Comparison of ENCODE assay signal across 34 cellular contexts in genomic region chr5:80698369-80698768, GRCh38.
"Had no signal": no experiment of that assay in that cellular context is flagged by ENCODE, and none has a peak within 500 bp of the region (broad histone marks: within the 10 kb centered on the region; RNA-seq: fewer than 3 reads in every experiment).

No MANE protein-coding gene starts in this region.

- H3K27me3 ChIP-seq: ascending aorta, breast epithelium, cardiac muscle cell, colonic mucosa, esophagus muscularis mucosa, foreskin keratinocyte, gastrocnemius medialis, heart left ventricle had no signal

- DNase-seq: activated CD4-positive, alpha-beta memory T cell treated with anti-CD3 and anti-CD28 coated beads for 36 hours; activated CD4-positive, alpha-beta T cell treated with anti-CD3 and anti-CD28 coated beads for 36 hours; activated CD4-positive, CD25-positive, alpha-beta regulatory T cell; activated CD4-positive, CD25-positive, alpha-beta regulatory T cell treated with anti-CD3 and anti-CD28 coated beads, Interleukin-2, amount 50 U/mL, for 72 hours; activated CD8-positive, alpha-beta memory T cell treated with anti-CD3 and anti-CD28 coated beads, Interleukin-2, amount 10 ng/mL, durations not matched to agents 7 days and 5 days; activated CD8-positive, alpha-beta memory T cell treated with anti-CD3 and anti-CD28 coated beads, Interleukin-2, amount 50 U/mL, for 4 hours; activated CD8-positive, alpha-beta T cell treated with anti-CD3 and anti-CD28 coated beads, Interleukin-2, amount 10 ng/mL, durations not matched to agents 7 days and 5 days; activated gamma-delta T cell; activated naive CD4-positive, alpha-beta T cell; activated naive CD4-positive, alpha-beta T cell treated with anti-CD3 and anti-CD28 coated beads, Interleukin-2, amount 10 ng/mL, durations not matched to agents 7 days and 5 days; activated naive CD8-positive, alpha-beta T cell treated with anti-CD3 and anti-CD28 coated beads, Interleukin-2, amount 10 ng/mL, durations not matched to agents 7 days and 5 days; activated T-cell treated with anti-CD3 and anti-CD28 coated beads, Interleukin-2, amount 50 U/mL, for 1 hour; activated T-cell treated with anti-CD3 and anti-CD28 coated beads, Interleukin-2, amount 50 U/mL, for 48 hours; central memory CD4-positive, alpha-beta T cell; cerebellar nuclear complex; colonic mucosa; effector CD8-positive, alpha-beta T cell; foreskin keratinocyte; gastrocnemius medialis; glutamatergic neuron; heart left ventricle; T-helper 1 cell; T-helper 17 cell; T1000; WERI-Rb-1 had no signal

- H3K4me3 Mint-ChIP-seq: activated CD4-positive, alpha-beta memory T cell treated with anti-CD3 and anti-CD28 coated beads for 36 hours; activated CD4-positive, alpha-beta T cell treated with anti-CD3 and anti-CD28 coated beads for 36 hours; activated CD4-positive, alpha-beta T cell treated with anti-CD3 and anti-CD28 coated beads, Interleukin-2, amount 10 ng/mL, durations not matched to agents 24 days and 14 days; activated CD8-positive, alpha-beta memory T cell treated with anti-CD3 and anti-CD28 coated beads, Interleukin-2, amount 10 ng/mL, durations not matched to agents 7 days and 5 days; activated CD8-positive, alpha-beta T cell treated with anti-CD3 and anti-CD28 coated beads, Interleukin-2, amount 10 ng/mL, durations not matched to agents 7 days and 5 days; activated naive CD4-positive, alpha-beta T cell treated with anti-CD3 and anti-CD28 coated beads, Interleukin-2, amount 10 ng/mL, durations not matched to agents 7 days and 5 days; activated naive CD8-positive, alpha-beta T cell treated with anti-CD3 and anti-CD28 coated beads, Interleukin-2, amount 10 ng/mL, durations not matched to agents 7 days and 5 days; activated T-helper 1 cell treated with anti-CD3 and anti-CD28 coated beads, Interleukin-12 subunit alpha, Interleukin-12 subunit beta, Interleukin-2, Interleukin-4 antibody, amounts not matched to agents 30 ng/mL and 10 ng/mL and 1 ng/mL, durations not matched to agents 14 hours and 24 hours and 36 hours; brain; T-helper 17 cell; T-helper 2 cell treated with Interferon-gamma antibody and Interleukin-4, amounts not matched to agents 5 μg/mL and 100 μg/mL, for 36 hours had no signal

- H3K9me3 ChIP-seq: ascending aorta, breast epithelium, colonic mucosa, esophagus muscularis mucosa, gastrocnemius medialis, heart left ventricle had no signal

- ATAC-seq: activated CD4-positive, alpha-beta T cell treated with anti-CD3 and anti-CD28 coated beads for 36 hours; activated CD8-positive, alpha-beta memory T cell treated with anti-CD3 and anti-CD28 coated beads, Interleukin-2, amount 10 ng/mL, durations not matched to agents 7 days and 5 days; activated CD8-positive, alpha-beta T cell treated with anti-CD3 and anti-CD28 coated beads, Interleukin-2, amount 10 ng/mL, durations not matched to agents 7 days and 5 days; activated naive CD4-positive, alpha-beta T cell treated with anti-CD3 and anti-CD28 coated beads, Interleukin-2, amount 50 U/mL, for 72 hours; foreskin keratinocyte; gastrocnemius medialis; heart left ventricle; T-helper 17 cell had no signal

- H3K4me1 Mint-ChIP-seq: brain had no signal

- H3K27ac Mint-ChIP-seq: activated CD4-positive, alpha-beta memory T cell treated with anti-CD3 and anti-CD28 coated beads for 36 hours; activated CD4-positive, alpha-beta T cell treated with anti-CD3 and anti-CD28 coated beads for 36 hours; activated CD4-positive, alpha-beta T cell treated with anti-CD3 and anti-CD28 coated beads, Interleukin-2, amount 10 ng/mL, durations not matched to agents 24 days and 14 days; activated CD8-positive, alpha-beta memory T cell treated with anti-CD3 and anti-CD28 coated beads, Interleukin-2, amount 10 ng/mL, durations not matched to agents 7 days and 5 days; activated CD8-positive, alpha-beta T cell treated with anti-CD3 and anti-CD28 coated beads, Interleukin-2, amount 10 ng/mL, durations not matched to agents 7 days and 5 days; activated naive CD4-positive, alpha-beta T cell treated with anti-CD3 and anti-CD28 coated beads, Interleukin-2, amount 10 ng/mL, durations not matched to agents 7 days and 5 days; activated naive CD4-positive, alpha-beta T cell treated with anti-CD3 and anti-CD28 coated beads, Interleukin-2, amount 50 U/mL, for 72 hours; activated naive CD8-positive, alpha-beta T cell treated with anti-CD3 and anti-CD28 coated beads, Interleukin-2, amount 10 ng/mL, durations not matched to agents 7 days and 5 days; activated T-helper 1 cell treated with anti-CD3 and anti-CD28 coated beads, Interleukin-12 subunit alpha, Interleukin-12 subunit beta, Interleukin-2, Interleukin-4 antibody, amounts not matched to agents 30 ng/mL and 10 ng/mL and 1 ng/mL, durations not matched to agents 14 hours and 24 hours and 36 hours; brain; T-helper 17 cell; T-helper 2 cell treated with Interferon-gamma antibody and Interleukin-4, amounts not matched to agents 5 μg/mL and 100 μg/mL, for 36 hours had no signal

- H3K9me3 Mint-ChIP-seq: activated CD4-positive, alpha-beta memory T cell treated with anti-CD3 and anti-CD28 coated beads for 36 hours; activated CD4-positive, alpha-beta T cell treated with anti-CD3 and anti-CD28 coated beads, Interleukin-2, amount 10 ng/mL, durations not matched to agents 24 days and 14 days; activated naive CD4-positive, alpha-beta T cell treated with anti-CD3 and anti-CD28 coated beads, Interleukin-2, amount 10 ng/mL, durations not matched to agents 7 days and 5 days; activated naive CD4-positive, alpha-beta T cell treated with anti-CD3 and anti-CD28 coated beads, Interleukin-2, amount 50 U/mL, for 72 hours; activated naive CD8-positive, alpha-beta T cell treated with anti-CD3 and anti-CD28 coated beads, Interleukin-2, amount 10 ng/mL, durations not matched to agents 7 days and 5 days; activated T-helper 1 cell treated with anti-CD3 and anti-CD28 coated beads, Interleukin-12 subunit alpha, Interleukin-12 subunit beta, Interleukin-2, Interleukin-4 antibody, amounts not matched to agents 30 ng/mL and 10 ng/mL and 1 ng/mL, durations not matched to agents 14 hours and 24 hours and 36 hours; brain; T-helper 2 cell treated with Interferon-gamma antibody and Interleukin-4, amounts not matched to agents 5 μg/mL and 100 μg/mL, for 36 hours had no signal

- H3K27me3 Mint-ChIP-seq: activated CD4-positive, alpha-beta memory T cell treated with anti-CD3 and anti-CD28 coated beads for 36 hours; activated CD4-positive, alpha-beta T cell treated with anti-CD3 and anti-CD28 coated beads for 36 hours; activated CD4-positive, alpha-beta T cell treated with anti-CD3 and anti-CD28 coated beads, Interleukin-2, amount 10 ng/mL, durations not matched to agents 24 days and 14 days; activated CD8-positive, alpha-beta memory T cell treated with anti-CD3 and anti-CD28 coated beads, Interleukin-2, amount 10 ng/mL, durations not matched to agents 7 days and 5 days; activated naive CD4-positive, alpha-beta T cell treated with anti-CD3 and anti-CD28 coated beads, Interleukin-2, amount 10 ng/mL, durations not matched to agents 7 days and 5 days; activated naive CD8-positive, alpha-beta T cell treated with anti-CD3 and anti-CD28 coated beads, Interleukin-2, amount 10 ng/mL, durations not matched to agents 7 days and 5 days; brain; T-helper 17 cell had no signal

- H3K27ac ChIP-seq: ascending aorta, breast epithelium, cardiac muscle cell, colonic mucosa, esophagus muscularis mucosa, foreskin keratinocyte, gastrocnemius medialis, heart left ventricle, WERI-Rb-1 had no signal

- H3K4me1 ChIP-seq: ascending aorta, breast epithelium, esophagus muscularis mucosa, foreskin keratinocyte, gastrocnemius medialis had no signal
